20 cellular contexts compared by ENCODE assay signal in the genomic region with DNA sequence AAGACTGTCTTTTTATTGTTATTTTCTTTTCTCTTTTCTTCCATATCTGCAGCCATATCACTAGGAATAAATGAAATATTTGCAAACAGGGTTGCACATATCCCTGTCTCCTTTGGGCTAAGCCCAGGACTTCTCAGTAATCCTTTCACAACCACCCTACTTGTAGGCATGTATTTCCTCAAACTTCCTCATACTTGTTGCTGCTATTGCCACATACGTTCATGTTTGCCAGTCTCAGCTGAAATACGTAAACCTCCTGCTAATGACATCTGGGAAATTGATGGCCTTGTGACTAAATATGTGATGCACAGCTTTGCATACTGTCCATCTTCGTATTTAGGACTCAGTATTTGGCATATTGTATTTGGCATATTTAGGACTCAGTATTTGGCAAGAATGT.
DNase-seq lines count a peak whose midpoint lies in the region; ATAC-seq, FAIRE-seq and TF ChIP-seq lines count a peak whose summit lies in the region.
"Had no signal": no experiment of that assay in that cellular context is flagged by ENCODE, and none has a peak within 500 bp of the region (broad histone marks: within the 10 kb centered on the region; RNA-seq: fewer than 3 reads in every experiment).

No MANE protein-coding gene starts in this region.

- no peaks in the 10 kb centered on the region for H4K20me1 ChIP-seq in endothelial cell of umbilical vein (replicated peaks; ENCODE audit: control insufficient read depth, extremely low read depth, insufficient read depth, low read length)

- H3K4me2 ChIP-seq in endothelial cell of umbilical vein (ENCODE audit: insufficient read depth, low read length), result no peak overlapping the region

- POLR2A ChIA-PET in endothelial cell of umbilical vein (lab: Charles Lee), result no interaction called here
- POLR2A ChIA-PET in naive thymus-derived CD4-positive, alpha-beta T cell (lab: Charles Lee), result no interaction called here

- H3K4me3 ChIP-seq in endothelial cell of umbilical vein (replicated peaks in 1 of 3; ENCODE audit: insufficient read depth in 1 of 3, low read depth in 1 of 3, low read length in 3 of 3) (no peak overlapping the region), Peyer's patch (no peak overlapping the region)
- H3K4me3 ChIP-seq in naive thymus-derived CD4-positive, alpha-beta T cell (ENCODE audit: low read length), result no peak overlapping the region
- H3K4me3 ChIP-seq: SJSA1 had no signal

- BruUV-seq in endothelial cell of umbilical vein (replicated peaks; lab: Mats Ljungman, UMichigan), result no TSS peak

- DNase-seq in DMS53 (lab: John Stamatoyannopoulos, UW) (peak; percentile 24), MV-4-11 (lab: John Stamatoyannopoulos, UW) (peak; percentile 73), endothelial cell of umbilical vein (ENCODE audit: low read depth, low spot score) (no peak), endothelial cell (ENCODE audit: low spot score) (no peak), Peyer's patch (no peak)
- no peak for DNase-seq in naive thymus-derived CD4-positive, alpha-beta T cell
- DNase-seq in central memory CD4-positive, alpha-beta T cell, result no peak
- DNase-seq: activated CD4-positive, CD25-positive, alpha-beta regulatory T cell; CD4-positive, alpha-beta T cell; erythroblast; HFFc6; NCI-H446; stimulated activated CD4-positive, alpha-beta T cell treated with anti-CD3 and anti-CD28 coated beads, Interleukin-15, amount 100 ng/mL, for 24 hours had no signal

- H2AFZ ChIP-seq in endothelial cell of umbilical vein (ENCODE audit: low read depth, low read length), result peak overlapping the region; percentile 6

- H3K9me1 ChIP-seq in endothelial cell of umbilical vein (replicated peaks; ENCODE audit: control insufficient read depth, extremely low read depth, insufficient read depth, low read length), result no peaks in the 10 kb centered on the region

- intact Hi-C loops in endothelial cell of umbilical vein (cut with micrococcal nuclease), result no loop called here
- intact Hi-C loops in naive thymus-derived CD4-positive, alpha-beta T cell (cut with micrococcal nuclease), result no loop called here

- no peaks in the 10 kb centered on the region for H3K9me3 ChIP-seq in endothelial cell of umbilical vein (replicated peaks; ENCODE audit: control insufficient read depth, insufficient read depth, low read length)
- H3K9me3 ChIP-seq in naive thymus-derived CD4-positive, alpha-beta T cell (ENCODE audit: control insufficient read depth in 2 of 3, low read length in 3 of 3), result no peaks in the 10 kb centered on the region
- H3K9me3 ChIP-seq in Peyer's patch, result no peaks in the 10 kb centered on the region
- H3K9me3 ChIP-seq: SJSA1 had no signal

- no peaks in the 10 kb centered on the region for H3K36me3 Mint-ChIP-seq in naive thymus-derived CD4-positive, alpha-beta T cell
- H3K36me3 Mint-ChIP-seq in endothelial cell (ENCODE audit: low read depth, unreplicated experiment), result no peaks in the 10 kb centered on the region
- H3K36me3 Mint-ChIP-seq: brain had no signal

- no peak for TF ChIP-seq POLR2A in endothelial cell of umbilical vein (IDR thresholded peaks at IDR 0.05; ENCODE audit: low read depth, low read length)
- no peak for TF ChIP-seq POLR2A in Peyer's patch (IDR thresholded peaks at IDR 0.05)

- H3K36me3 ChIP-seq in endothelial cell of umbilical vein (ENCODE audit: control insufficient read depth in 2 of 2, extremely low read depth in 1 of 2, insufficient read depth in 2 of 2, low read length in 2 of 2) (no peaks in the 10 kb centered on the region), Peyer's patch (no peaks in the 10 kb centered on the region)
- no peaks in the 10 kb centered on the region for H3K36me3 ChIP-seq in naive thymus-derived CD4-positive, alpha-beta T cell (ENCODE audit: control insufficient read depth in 2 of 3, insufficient read depth in 3 of 3, low read length in 3 of 3)
- H3K36me3 ChIP-seq: SJSA1 had no signal

- CTCF ChIA-PET in endothelial cell of umbilical vein (lab: Charles Lee), result no interaction called here
- CTCF ChIA-PET in naive thymus-derived CD4-positive, alpha-beta T cell (lab: Charles Lee), result no interaction called here

- H3K79me2 ChIP-seq in endothelial cell of umbilical vein (ENCODE audit: control insufficient read depth, insufficient read depth, low read length), result no peaks in the 10 kb centered on the region

- H3K4me3 Mint-ChIP-seq in naive thymus-derived CD4-positive, alpha-beta T cell, result no peak overlapping the region
- no peak overlapping the region for H3K4me3 Mint-ChIP-seq in endothelial cell (ENCODE audit: unreplicated experiment)
- H3K4me3 Mint-ChIP-seq: activated T-helper 1 cell treated with anti-CD3 and anti-CD28 coated beads, Interleukin-12 subunit alpha, Interleukin-12 subunit beta, Interleukin-2, Interleukin-4 antibody, amounts not matched to agents 30 ng/mL and 10 ng/mL and 1 ng/mL, durations not matched to agents 14 hours and 24 hours and 36 hours; brain; CD4-positive, alpha-beta T cell; HFFc6; neural crest cell had no signal

- H3K27me3 ChIP-seq in endothelial cell of umbilical vein (ENCODE audit: control insufficient read depth in 2 of 2, insufficient read depth in 2 of 2, low read length in 2 of 2) (no peaks in the 10 kb centered on the region), Peyer's patch (no peaks in the 10 kb centered on the region)
- H3K27me3 ChIP-seq in naive thymus-derived CD4-positive, alpha-beta T cell (ENCODE audit: control insufficient read depth in 2 of 2, insufficient read depth in 2 of 2, low read length in 2 of 2), result no peaks in the 10 kb centered on the region
- H3K27me3 ChIP-seq: SJSA1 had no signal

- dilution Hi-C loops in endothelial cell of umbilical vein (cut with MboI; ENCODE audit: extremely low pct_ligation_motif_present, low sequenced_read_pairs), result no loop called here

- TF ChIP-seq CTCF in endothelial cell of umbilical vein (IDR thresholded peaks at IDR 0.05; ENCODE audit: extremely low read depth in 1 of 2, insufficient read depth in 1 of 2, low read depth in 1 of 2, low read length in 2 of 2), result no peak
- no peak for TF ChIP-seq CTCF in endothelial cell (IDR thresholded peaks at IDR 0.05; ENCODE audit: unreplicated experiment)
- no peak for TF ChIP-seq CTCF in Peyer's patch (IDR thresholded peaks at IDR 0.05)

- peaks cover 0 to 4% (median 3%) of the 10 kb centered on the region in 5 donors for H3K27me3 Mint-ChIP-seq in naive thymus-derived CD4-positive, alpha-beta T cell
- no peaks in the 10 kb centered on the region for H3K27me3 Mint-ChIP-seq in endothelial cell (ENCODE audit: unreplicated experiment)
- H3K27me3 Mint-ChIP-seq: CD4-positive, alpha-beta T cell had no signal

- ATAC-seq in naive thymus-derived CD4-positive, alpha-beta T cell, result peak; percentile 75
- no peak for ATAC-seq in GM21515 (IDR thresholded peaks at IDR 0.05; ENCODE audit: unreplicated experiment)

- no peaks in the 10 kb centered on the region for H3K9me3 Mint-ChIP-seq in naive thymus-derived CD4-positive, alpha-beta T cell
- no peaks in the 10 kb centered on the region for H3K9me3 Mint-ChIP-seq in endothelial cell (ENCODE audit: unreplicated experiment)
- H3K9me3 Mint-ChIP-seq: activated T-helper 1 cell treated with anti-CD3 and anti-CD28 coated beads, Interleukin-12 subunit alpha, Interleukin-12 subunit beta, Interleukin-2, Interleukin-4 antibody, amounts not matched to agents 30 ng/mL and 10 ng/mL and 1 ng/mL, durations not matched to agents 14 hours and 24 hours and 36 hours; brain; CD4-positive, alpha-beta T cell; HFFc6 had no signal

- H3K27ac Mint-ChIP-seq in naive thymus-derived CD4-positive, alpha-beta T cell, result no peak overlapping the region
- no peak overlapping the region for H3K27ac Mint-ChIP-seq in endothelial cell (ENCODE audit: unreplicated experiment)
- H3K27ac Mint-ChIP-seq: activated T-helper 1 cell treated with anti-CD3 and anti-CD28 coated beads, Interleukin-12 subunit alpha, Interleukin-12 subunit beta, Interleukin-2, Interleukin-4 antibody, amounts not matched to agents 30 ng/mL and 10 ng/mL and 1 ng/mL, durations not matched to agents 14 hours and 24 hours and 36 hours; brain; CD4-positive, alpha-beta T cell; HFFc6 had no signal

- no peaks in the 10 kb centered on the region for H3K4me1 Mint-ChIP-seq in naive thymus-derived CD4-positive, alpha-beta T cell
- H3K4me1 Mint-ChIP-seq in endothelial cell (ENCODE audit: unreplicated experiment), result peaks cover 11% of the 10 kb centered on the region
- H3K4me1 Mint-ChIP-seq: neural crest cell had no signal

- H3K9ac ChIP-seq in endothelial cell of umbilical vein (replicated peaks; ENCODE audit: extremely low read depth, insufficient read depth, low read length), result no peak overlapping the region

- no peak for FAIRE-seq in endothelial cell of umbilical vein (lab: Jason Lieb, UNC)
- FAIRE-seq: GM19239, keratinocyte had no signal

- H3K4me1 ChIP-seq in endothelial cell of umbilical vein (ENCODE audit: control insufficient read depth, extremely low read depth, insufficient read depth, low read length) (peaks cover 12% of the 10 kb centered on the region), Peyer's patch (no peaks in the 10 kb centered on the region)
- no peaks in the 10 kb centered on the region for H3K4me1 ChIP-seq in naive thymus-derived CD4-positive, alpha-beta T cell (ENCODE audit: control insufficient read depth in 2 of 2, insufficient read depth in 2 of 2, low read length in 2 of 2)

- no peak overlapping the region for H3K27ac ChIP-seq in endothelial cell of umbilical vein (ENCODE audit: insufficient read depth, low read depth, low read length)
- H3K27ac ChIP-seq in naive thymus-derived CD4-positive, alpha-beta T cell (ENCODE audit: low read depth, low read length), result no peak overlapping the region
- H3K27ac ChIP-seq in Peyer's patch, result no peak overlapping the region
- H3K27ac ChIP-seq: SJSA1 had no signal

TF ChIP-seq in endothelial cell of umbilical vein, 7 proteins besides CTCF, POLR2A, EP300 and RAD21:
- TF ChIP-seq EZH2 (IDR thresholded peaks at IDR 0.05; ENCODE audit: borderline replicate concordance, low read depth, low read length, severe bottlenecking), result no peak
- TF ChIP-seq GATA2 (IDR thresholded peaks at IDR 0.05; ENCODE audit: insufficient read depth, insufficient read length, low read depth, low read length), result no peak
- TF ChIP-seq JUN (IDR thresholded peaks at IDR 0.05; ENCODE audit: borderline replicate concordance, insufficient read depth, insufficient read length, low read depth), result no peak
- no peak for TF ChIP-seq FOS (IDR thresholded peaks at IDR 0.05; ENCODE audit: borderline replicate concordance, insufficient read depth, low read length)
- no peak for TF ChIP-seq MYC (IDR thresholded peaks at IDR 0.05; ENCODE audit: low read depth, low read length)
- no peak for TF ChIP-seq POLR2AphosphoS5 (IDR thresholded peaks at IDR 0.05; ENCODE audit: insufficient read depth, low read depth, low read length)
- TF ChIP-seq, protein P1, sequence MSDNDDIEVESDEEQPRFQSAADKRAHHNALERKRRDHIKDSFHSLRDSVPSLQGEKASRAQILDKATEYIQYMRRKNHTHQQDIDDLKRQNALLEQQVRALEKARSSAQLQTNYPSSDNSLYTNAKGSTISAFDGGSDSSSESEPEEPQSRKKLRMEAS (IDR thresholded peaks at IDR 0.05; ENCODE audit: insufficient read depth, insufficient read length), result no peak

Comparison
In these comparisons a context has a peak if more than half of its experiments do, and no peak if none do; other contexts are left out.
1. DNase-seq: peak in DMS53 (single experiment) and MV-4-11 (single experiment); none in endothelial cell of umbilical vein (single experiment), naive thymus-derived CD4-positive, alpha-beta T cell (0 of 9), central memory CD4-positive, alpha-beta T cell (single experiment), endothelial cell (single experiment) and Peyer's patch (0 of 3).